ENCODE assay signal across 16 cellular contexts in genomic region chr4:100786481-100786880, GRCh38.
DNase-seq lines count a peak whose midpoint lies in the region; ATAC-seq and TF ChIP-seq lines count a peak whose summit lies in the region.
"Had no signal": no experiment of that assay in that cellular context is flagged by ENCODE, and none has a peak within 500 bp of the region (broad histone marks: within the 10 kb centered on the region; RNA-seq: fewer than 3 reads in every experiment).

No MANE protein-coding gene starts in this region.

- H3K4me3 ChIP-seq in fibroblast of the aortic adventitia (ENCODE audit: low read depth, low read length) = no peak overlapping the region
- H3K4me3 ChIP-seq: HAP-1 had no signal

- no peak overlapping the region for H3K27ac ChIP-seq in CD4-positive, alpha-beta T cell (ENCODE audit: low read depth, low read length)
- H3K27ac ChIP-seq: C4-2B had no signal

- ATAC-seq in CD4-positive, alpha-beta T cell (ENCODE audit: poor library complexity) = no peak
- ATAC-seq: CD8-positive, alpha-beta T cell; HepG2 had no signal

- no peaks in the 10 kb centered on the region for H3K9me3 ChIP-seq in CD4-positive, alpha-beta T cell (ENCODE audit: control insufficient read depth, low read length)
- H3K9me3 ChIP-seq: BE2C, HAP-1 had no signal

- DNase-seq in NCI-H69 (lab: John Stamatoyannopoulos, UW) = peak; percentile 59
- DNase-seq in cerebellar cortex (ENCODE audit: low spot score) = peak; percentile 21
- DNase-seq in fibroblast of the aortic adventitia (ENCODE audit: low read depth) = peak; percentile 53
- peak; percentile 14 to 29 for DNase-seq in lung microvascular endothelial cell (ENCODE audit: low read depth in 2 of 2)
- DNase-seq in GM20000 (ENCODE audit: low spot score) = no peak
- no peak for DNase-seq in CD4-positive, alpha-beta T cell
- no peak for DNase-seq in ureter (ENCODE audit: low spot score)
- DNase-seq in HuH-7.5 (ENCODE audit: low spot score) = no peak
- DNase-seq: BE2C; CD8-positive, alpha-beta T cell; COR-L47; DND-41; GDM1 had no signal

- no peak overlapping the region for H3K27ac Mint-ChIP-seq in CD4-positive, alpha-beta T cell
- H3K27ac Mint-ChIP-seq: CD8-positive, alpha-beta T cell had no signal

- H3K27me3 ChIP-seq in CD4-positive, alpha-beta T cell (ENCODE audit: control insufficient read depth, insufficient read depth, low read length) = no peaks in the 10 kb centered on the region
- H3K27me3 ChIP-seq: BE2C had no signal

- TF ChIP-seq CTCF in fibroblast of the aortic adventitia (IDR thresholded peaks at IDR 0.05; ENCODE audit: insufficient read depth, low read length) (no peak), GM20000 (IDR thresholded peaks at IDR 0.05; ENCODE audit: extremely low read depth, missing control alignments) (no peak)
- no peak for TF ChIP-seq CTCF in CD4-positive, alpha-beta T cell (IDR thresholded peaks at IDR 0.05)

- no peaks in the 10 kb centered on the region for H3K27me3 Mint-ChIP-seq in CD4-positive, alpha-beta T cell

- H3K36me3 Mint-ChIP-seq in CD4-positive, alpha-beta T cell (ENCODE audit: low read depth) = no peaks in the 10 kb centered on the region
- H3K36me3 Mint-ChIP-seq: CD8-positive, alpha-beta T cell had no signal

- CTCF ChIA-PET in CD4-positive, alpha-beta T cell (lab: Charles Lee) = no interaction called here

- H3K4me1 Mint-ChIP-seq in CD4-positive, alpha-beta T cell (ENCODE audit: low read depth) = no peaks in the 10 kb centered on the region

- H3K9me3 Mint-ChIP-seq in CD4-positive, alpha-beta T cell = no peaks in the 10 kb centered on the region
- H3K9me3 Mint-ChIP-seq: CD8-positive, alpha-beta T cell had no signal

- POLR2A ChIA-PET in CD4-positive, alpha-beta T cell (lab: Charles Lee) = no interaction called here

- intact Hi-C loops in CD4-positive, alpha-beta T cell (cut with DNase I, micrococcal nuclease) = no loop called here

- no peak overlapping the region for H3K4me3 Mint-ChIP-seq in CD4-positive, alpha-beta T cell
- H3K4me3 Mint-ChIP-seq: CD8-positive, alpha-beta T cell had no signal

Comparison
In these comparisons a context has a peak if more than half of its experiments do, and no peak if none do; other contexts are left out.
1. DNase-seq: peak in NCI-H69 (single experiment), cerebellar cortex (single experiment), fibroblast of the aortic adventitia (single experiment) and lung microvascular endothelial cell (2 of 2); none in GM20000 (single experiment), CD4-positive, alpha-beta T cell (0 of 10), ureter (single experiment) and HuH-7.5 (single experiment).